ENCODE assay signal across 9 cellular contexts in the genomic region with DNA sequence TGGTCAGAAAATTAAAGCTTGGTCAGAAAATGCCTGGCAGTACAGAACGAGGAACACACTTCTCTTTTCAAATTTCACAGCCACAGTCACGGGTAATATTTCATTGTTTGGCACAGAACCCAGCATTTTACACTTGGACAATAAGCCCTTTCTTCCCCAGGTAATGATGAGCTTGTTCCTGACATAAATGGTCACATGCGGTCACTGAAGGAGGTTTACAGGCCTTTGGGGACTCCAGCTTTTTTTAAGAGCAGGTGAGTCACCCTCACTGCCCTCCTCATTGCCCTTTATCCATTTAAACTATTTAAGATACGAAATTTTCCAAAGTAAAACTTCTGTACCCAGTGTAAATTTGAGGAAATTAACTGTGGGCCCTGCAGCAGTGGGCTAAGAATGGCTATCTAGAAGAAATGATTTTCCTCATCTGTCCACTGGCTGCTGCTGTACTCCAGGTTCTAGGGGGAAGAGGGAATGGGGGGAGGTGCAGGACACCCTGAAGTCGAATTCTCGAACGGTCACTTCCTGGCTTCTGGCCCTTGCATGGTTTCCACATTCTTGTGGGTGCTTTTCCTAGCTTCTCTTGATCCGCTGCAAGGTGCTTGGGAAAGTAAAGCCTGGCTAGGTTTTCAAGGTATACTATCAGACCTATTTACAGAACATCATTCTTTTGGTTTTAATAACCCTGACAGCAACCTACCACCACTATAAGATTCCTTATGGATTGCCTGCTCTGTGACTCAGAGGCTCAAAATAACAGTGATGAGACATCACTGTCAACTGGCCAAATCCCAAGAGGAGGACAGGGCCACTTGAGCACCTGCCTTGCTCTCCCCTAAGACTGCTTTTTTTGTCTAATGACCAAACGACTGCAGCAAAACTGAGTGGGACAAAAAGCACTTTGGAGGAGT.
DNase-seq lines count a peak whose midpoint lies in the region; ATAC-seq, FAIRE-seq and TF ChIP-seq lines count a peak whose summit lies in the region.
"Had no signal": no experiment of that assay in that cellular context is flagged by ENCODE, and none has a peak within 500 bp of the region (broad histone marks: within the 10 kb centered on the region; RNA-seq: fewer than 3 reads in every experiment).

No MANE protein-coding gene starts in this region.

- peaks cover 13% of the 10 kb centered on the region for H3K4me1 ChIP-seq in BLaER1
- H3K4me1 ChIP-seq in MM.1S (ENCODE audit: low read length), result no peaks in the 10 kb centered on the region

- H2AFZ ChIP-seq in MM.1S (ENCODE audit: low read length), result no peak overlapping the region

- H3K9ac ChIP-seq in BLaER1 (no peak overlapping the region), MM.1S (ENCODE audit: low read length) (no peak overlapping the region)

- TF ChIP-seq CTCF in MM.1S (IDR thresholded peaks at IDR 0.05; ENCODE audit: low read length), result no peak

- H3K4me3 ChIP-seq in BLaER1 (no peak overlapping the region), MG63 (no peak overlapping the region), MM.1S (ENCODE audit: low read length) (no peak overlapping the region)
- H3K4me3 ChIP-seq: K562 had no signal

- FAIRE-seq in GM19239 (lab: Jason Lieb, UNC), result no peak
- FAIRE-seq: K562 had no signal

- no peak overlapping the region for H3K27ac ChIP-seq in BLaER1
- H3K27ac ChIP-seq in MM.1S (ENCODE audit: low read length), result no peak overlapping the region

- H3F3A ChIP-seq in MM.1S (ENCODE audit: insufficient read depth, low read length), result no peaks in the 10 kb centered on the region

- H3K36me3 ChIP-seq in BLaER1 (peaks cover 100% of the 10 kb centered on the region), MG63 (peaks cover 37% of the 10 kb centered on the region), MM.1S (replicated peaks; ENCODE audit: insufficient read depth, low read length) (0 out of 2 replicates have a peak, but pooled peaks cover 6% of the 10 kb centered on the region)

- H3K4me2 ChIP-seq in BLaER1 (peak overlapping the region; percentile 17; the same call in 1 of the 2 replicates), MM.1S (ENCODE audit: low read depth, low read length) (no peak overlapping the region)

- H3K79me2 ChIP-seq in MM.1S (ENCODE audit: low read length), result no peaks in the 10 kb centered on the region

- no peaks in the 10 kb centered on the region for H3K9me2 ChIP-seq in MM.1S (replicated peaks; ENCODE audit: insufficient read depth, low read length)

- no peaks in the 10 kb centered on the region for H3K27me3 ChIP-seq in BLaER1
- H3K27me3 ChIP-seq in MG63, result no peaks in the 10 kb centered on the region
- H3K27me3 ChIP-seq in MM.1S (replicated peaks; ENCODE audit: insufficient read depth, low read length), result no peaks in the 10 kb centered on the region

- DNase-seq in MG63 (peak; percentile 48), amniotic epithelial cell (ENCODE audit: low read depth) (peak; percentile 29), kidney glomerular epithelial cell (lab: John Stamatoyannopoulos, UW) (peak; percentile 19), MM.1S (no peak), GM19239 (ENCODE audit: insufficient read length, low spot score) (no peak), cortex of kidney (lab: John Stamatoyannopoulos, UW) (no peak)

- H3K9me3 ChIP-seq in BLaER1, result no peaks in the 10 kb centered on the region
- H3K9me3 ChIP-seq in MG63, result no peaks in the 10 kb centered on the region
- H3K9me3 ChIP-seq in MM.1S (replicated peaks; ENCODE audit: insufficient read depth, low read length), result no peaks in the 10 kb centered on the region

- ATAC-seq in HG03196 (IDR thresholded peaks at IDR 0.05; ENCODE audit: unreplicated experiment), result no peak
- ATAC-seq: K562 had no signal

- H4K20me1 ChIP-seq in BLaER1, result no peaks in the 10 kb centered on the region; the same call in 1 of the 2 replicates
- H4K20me1 ChIP-seq in MM.1S (ENCODE audit: insufficient read depth, low read length), result no peaks in the 10 kb centered on the region

Comparison
In these comparisons a context has a peak if more than half of its experiments do, and no peak if none do; other contexts are left out.
1. DNase-seq: peak in MG63 (single experiment), amniotic epithelial cell (single experiment) and kidney glomerular epithelial cell (single experiment); none in MM.1S (single experiment), GM19239 (single experiment) and cortex of kidney (single experiment).